ENCODE assay signal across 1 cellular context in the genomic region with DNA sequence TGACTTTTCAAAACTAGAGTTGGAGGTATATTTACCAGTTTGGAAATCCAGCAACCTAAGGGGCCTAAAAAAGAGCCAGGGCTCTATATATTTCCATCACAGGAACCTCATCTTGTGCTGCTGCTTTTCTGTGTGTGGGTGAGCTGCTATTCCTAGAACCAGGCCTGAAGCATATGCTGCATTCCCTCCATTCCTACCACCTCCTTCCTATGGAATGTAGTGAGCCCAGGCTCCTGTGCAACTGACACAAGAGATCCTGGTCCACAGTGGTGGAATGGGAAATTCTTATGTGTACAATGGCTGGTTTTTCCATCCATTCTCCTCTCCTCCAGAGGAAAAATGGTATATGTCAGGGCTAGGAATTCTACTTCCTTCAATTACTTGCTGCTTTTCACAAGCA.
TF ChIP-seq lines count a peak whose summit lies in the region.

No MANE protein-coding gene starts in this region.

TF ChIP-seq in WTC11, 78 proteins besides CTCF, POLR2A, EP300 and RAD21:
- TF ChIP-seq ZNF396 (CRISPR knock-in tag; IDR thresholded peaks at IDR 0.05; ENCODE audit: borderline replicate concordance) (no peak), CREM (CRISPR knock-in tag; IDR thresholded peaks at IDR 0.05) (no peak), CREB1 (CRISPR knock-in tag; IDR thresholded peaks at IDR 0.05) (no peak), ZNF416 (CRISPR knock-in tag; IDR thresholded peaks at IDR 0.05) (no peak), AR (CRISPR knock-in tag; IDR thresholded peaks at IDR 0.05) (no peak), ZBTB21 (CRISPR knock-in tag; IDR thresholded peaks at IDR 0.05; ENCODE audit: borderline replicate concordance) (no peak), PRRX2 (CRISPR knock-in tag; IDR thresholded peaks at IDR 0.05) (no peak), ETV6 (CRISPR knock-in tag; IDR thresholded peaks at IDR 0.05) (no peak), ATF1 (CRISPR knock-in tag; IDR thresholded peaks at IDR 0.05) (no peak), ATF2 (CRISPR knock-in tag; IDR thresholded peaks at IDR 0.05; ENCODE audit: borderline replicate concordance, low read depth) (no peak), EMX1 (CRISPR knock-in tag; IDR thresholded peaks at IDR 0.05) (no peak), OVOL2 (CRISPR knock-in tag; IDR thresholded peaks at IDR 0.05; ENCODE audit: borderline replicate concordance) (no peak), TP53 (CRISPR knock-in tag; IDR thresholded peaks at IDR 0.05) (no peak), HMGA2 (CRISPR knock-in tag; IDR thresholded peaks at IDR 0.05) (no peak)
- TF ChIP-seq, protein P1, sequence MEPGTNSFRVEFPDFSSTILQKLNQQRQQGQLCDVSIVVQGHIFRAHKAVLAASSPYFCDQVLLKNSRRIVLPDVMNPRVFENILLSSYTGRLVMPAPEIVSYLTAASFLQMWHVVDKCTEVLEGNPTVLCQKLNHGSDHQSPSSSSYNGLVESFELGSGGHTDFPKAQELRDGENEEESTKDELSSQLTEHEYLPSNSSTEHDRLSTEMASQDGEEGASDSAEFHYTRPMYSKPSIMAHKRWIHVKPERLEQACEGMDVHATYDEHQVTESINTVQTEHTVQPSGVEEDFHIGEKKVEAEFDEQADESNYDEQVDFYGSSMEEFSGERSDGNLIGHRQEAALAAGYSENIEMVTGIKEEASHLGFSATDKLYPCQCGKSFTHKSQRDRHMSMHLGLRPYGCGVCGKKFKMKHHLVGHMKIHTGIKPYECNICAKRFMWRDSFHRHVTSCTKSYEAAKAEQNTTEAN (CRISPR knock-in tag; IDR thresholded peaks at IDR 0.05), result no peak
- TF ChIP-seq, protein P2, sequence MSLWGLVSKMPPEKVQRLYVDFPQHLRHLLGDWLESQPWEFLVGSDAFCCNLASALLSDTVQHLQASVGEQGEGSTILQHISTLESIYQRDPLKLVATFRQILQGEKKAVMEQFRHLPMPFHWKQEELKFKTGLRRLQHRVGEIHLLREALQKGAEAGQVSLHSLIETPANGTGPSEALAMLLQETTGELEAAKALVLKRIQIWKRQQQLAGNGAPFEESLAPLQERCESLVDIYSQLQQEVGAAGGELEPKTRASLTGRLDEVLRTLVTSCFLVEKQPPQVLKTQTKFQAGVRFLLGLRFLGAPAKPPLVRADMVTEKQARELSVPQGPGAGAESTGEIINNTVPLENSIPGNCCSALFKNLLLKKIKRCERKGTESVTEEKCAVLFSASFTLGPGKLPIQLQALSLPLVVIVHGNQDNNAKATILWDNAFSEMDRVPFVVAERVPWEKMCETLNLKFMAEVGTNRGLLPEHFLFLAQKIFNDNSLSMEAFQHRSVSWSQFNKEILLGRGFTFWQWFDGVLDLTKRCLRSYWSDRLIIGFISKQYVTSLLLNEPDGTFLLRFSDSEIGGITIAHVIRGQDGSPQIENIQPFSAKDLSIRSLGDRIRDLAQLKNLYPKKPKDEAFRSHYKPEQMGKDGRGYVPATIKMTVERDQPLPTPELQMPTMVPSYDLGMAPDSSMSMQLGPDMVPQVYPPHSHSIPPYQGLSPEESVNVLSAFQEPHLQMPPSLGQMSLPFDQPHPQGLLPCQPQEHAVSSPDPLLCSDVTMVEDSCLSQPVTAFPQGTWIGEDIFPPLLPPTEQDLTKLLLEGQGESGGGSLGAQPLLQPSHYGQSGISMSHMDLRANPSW (CRISPR knock-in tag; conservative IDR thresholded peaks at IDR 0.05; ENCODE audit: low read depth), result no peak
- TF ChIP-seq, protein P3, sequence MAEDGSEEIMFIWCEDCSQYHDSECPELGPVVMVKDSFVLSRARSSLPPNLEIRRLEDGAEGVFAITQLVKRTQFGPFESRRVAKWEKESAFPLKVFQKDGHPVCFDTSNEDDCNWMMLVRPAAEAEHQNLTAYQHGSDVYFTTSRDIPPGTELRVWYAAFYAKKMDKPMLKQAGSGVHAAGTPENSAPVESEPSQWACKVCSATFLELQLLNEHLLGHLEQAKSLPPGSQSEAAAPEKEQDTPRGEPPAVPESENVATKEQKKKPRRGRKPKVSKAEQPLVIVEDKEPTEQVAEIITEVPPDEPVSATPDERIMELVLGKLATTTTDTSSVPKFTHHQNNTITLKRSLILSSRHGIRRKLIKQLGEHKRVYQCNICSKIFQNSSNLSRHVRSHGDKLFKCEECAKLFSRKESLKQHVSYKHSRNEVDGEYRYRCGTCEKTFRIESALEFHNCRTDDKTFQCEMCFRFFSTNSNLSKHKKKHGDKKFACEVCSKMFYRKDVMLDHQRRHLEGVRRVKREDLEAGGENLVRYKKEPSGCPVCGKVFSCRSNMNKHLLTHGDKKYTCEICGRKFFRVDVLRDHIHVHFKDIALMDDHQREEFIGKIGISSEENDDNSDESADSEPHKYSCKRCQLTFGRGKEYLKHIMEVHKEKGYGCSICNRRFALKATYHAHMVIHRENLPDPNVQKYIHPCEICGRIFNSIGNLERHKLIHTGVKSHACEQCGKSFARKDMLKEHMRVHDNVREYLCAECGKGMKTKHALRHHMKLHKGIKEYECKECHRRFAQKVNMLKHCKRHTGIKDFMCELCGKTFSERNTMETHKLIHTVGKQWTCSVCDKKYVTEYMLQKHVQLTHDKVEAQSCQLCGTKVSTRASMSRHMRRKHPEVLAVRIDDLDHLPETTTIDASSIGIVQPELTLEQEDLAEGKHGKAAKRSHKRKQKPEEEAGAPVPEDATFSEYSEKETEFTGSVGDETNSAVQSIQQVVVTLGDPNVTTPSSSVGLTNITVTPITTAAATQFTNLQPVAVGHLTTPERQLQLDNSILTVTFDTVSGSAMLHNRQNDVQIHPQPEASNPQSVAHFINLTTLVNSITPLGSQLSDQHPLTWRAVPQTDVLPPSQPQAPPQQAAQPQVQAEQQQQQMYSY (CRISPR knock-in tag; IDR thresholded peaks at IDR 0.05), result no peak
- TF ChIP-seq, protein P4, sequence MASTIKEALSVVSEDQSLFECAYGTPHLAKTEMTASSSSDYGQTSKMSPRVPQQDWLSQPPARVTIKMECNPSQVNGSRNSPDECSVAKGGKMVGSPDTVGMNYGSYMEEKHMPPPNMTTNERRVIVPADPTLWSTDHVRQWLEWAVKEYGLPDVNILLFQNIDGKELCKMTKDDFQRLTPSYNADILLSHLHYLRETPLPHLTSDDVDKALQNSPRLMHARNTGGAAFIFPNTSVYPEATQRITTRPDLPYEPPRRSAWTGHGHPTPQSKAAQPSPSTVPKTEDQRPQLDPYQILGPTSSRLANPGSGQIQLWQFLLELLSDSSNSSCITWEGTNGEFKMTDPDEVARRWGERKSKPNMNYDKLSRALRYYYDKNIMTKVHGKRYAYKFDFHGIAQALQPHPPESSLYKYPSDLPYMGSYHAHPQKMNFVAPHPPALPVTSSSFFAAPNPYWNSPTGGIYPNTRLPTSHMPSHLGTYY (CRISPR knock-in tag; IDR thresholded peaks at IDR 0.05), result no peak
